ENCODE assay signal across 1 cellular context in the genomic region with DNA sequence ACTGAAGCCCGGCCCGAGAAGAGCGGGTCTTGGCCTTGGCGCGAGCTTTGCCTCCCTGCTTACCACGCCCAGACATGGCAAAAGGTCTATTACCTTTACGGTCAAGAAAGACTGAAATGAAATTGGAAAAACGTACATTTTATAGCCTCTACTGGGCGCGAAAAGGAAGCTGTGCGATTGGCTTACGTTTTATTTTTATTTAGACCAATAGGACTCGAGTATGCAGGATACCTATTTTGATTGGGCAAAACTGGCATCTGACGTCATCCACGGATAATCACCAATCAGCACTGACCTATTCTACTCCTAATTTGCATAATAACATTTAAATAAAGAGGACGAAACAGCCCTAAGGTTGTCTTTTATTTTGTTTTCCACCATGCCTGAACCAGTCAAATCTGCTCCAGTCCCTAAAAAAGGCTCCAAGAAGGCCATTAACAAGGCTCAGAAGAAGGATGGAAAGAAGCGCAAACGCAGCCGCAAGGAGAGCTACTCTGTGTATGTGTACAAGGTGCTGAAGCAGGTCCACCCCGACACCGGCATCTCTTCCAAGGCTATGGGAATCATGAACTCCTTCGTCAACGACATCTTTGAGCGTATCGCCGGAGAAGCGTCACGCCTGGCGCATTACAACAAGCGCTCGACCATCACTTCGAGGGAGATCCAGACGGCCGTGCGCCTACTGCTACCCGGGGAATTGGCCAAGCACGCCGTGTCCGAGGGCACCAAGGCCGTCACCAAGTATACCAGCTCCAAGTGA.
TF ChIP-seq lines count a peak whose summit lies in the region.

No MANE protein-coding gene starts in this region.

TF ChIP-seq in HepG2, 621 proteins besides CTCF, POLR2A, EP300 and RAD21 (continued from another document):
- TF ChIP-seq, protein P1, sequence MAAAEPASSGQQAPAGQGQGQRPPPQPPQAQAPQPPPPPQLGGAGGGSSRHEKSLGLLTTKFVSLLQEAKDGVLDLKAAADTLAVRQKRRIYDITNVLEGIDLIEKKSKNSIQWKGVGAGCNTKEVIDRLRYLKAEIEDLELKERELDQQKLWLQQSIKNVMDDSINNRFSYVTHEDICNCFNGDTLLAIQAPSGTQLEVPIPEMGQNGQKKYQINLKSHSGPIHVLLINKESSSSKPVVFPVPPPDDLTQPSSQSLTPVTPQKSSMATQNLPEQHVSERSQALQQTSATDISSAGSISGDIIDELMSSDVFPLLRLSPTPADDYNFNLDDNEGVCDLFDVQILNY (CRISPR knock-in tag; conservative IDR thresholded peaks at IDR 0.05) = peak; percentile 91
- TF ChIP-seq ZBTB38 (CRISPR knock-in tag; IDR thresholded peaks at IDR 0.05) = peak; percentile 98
- TF ChIP-seq STAT5B (CRISPR knock-in tag; IDR thresholded peaks at IDR 0.05) = no peak
- peak; percentile 59; the same call in 1 of the 2 replicates for TF ChIP-seq RBFOX2 (IDR thresholded peaks at IDR 0.05; ENCODE audit: low read depth, low read length)
- TF ChIP-seq FOXA1 (IDR thresholded peaks at IDR 0.05) = no peak
- 0 out of 2 replicates have a peak, but pooled peaks have one; percentile 3 for TF ChIP-seq FOXA1 (CRISPR knock-in tag; IDR thresholded peaks at IDR 0.05)
- 0 out of 2 replicates have a peak, but pooled peaks have one; percentile 60 for TF ChIP-seq GZF1 (CRISPR knock-in tag; IDR thresholded peaks at IDR 0.05)
- TF ChIP-seq TFDP2 (CRISPR knock-in tag; IDR thresholded peaks at IDR 0.05) = peak; percentile 90
TF ChIP-seq in HepG2: peak in this region for 79.
